2 cellular contexts compared by ENCODE assay signal in the genomic region with DNA sequence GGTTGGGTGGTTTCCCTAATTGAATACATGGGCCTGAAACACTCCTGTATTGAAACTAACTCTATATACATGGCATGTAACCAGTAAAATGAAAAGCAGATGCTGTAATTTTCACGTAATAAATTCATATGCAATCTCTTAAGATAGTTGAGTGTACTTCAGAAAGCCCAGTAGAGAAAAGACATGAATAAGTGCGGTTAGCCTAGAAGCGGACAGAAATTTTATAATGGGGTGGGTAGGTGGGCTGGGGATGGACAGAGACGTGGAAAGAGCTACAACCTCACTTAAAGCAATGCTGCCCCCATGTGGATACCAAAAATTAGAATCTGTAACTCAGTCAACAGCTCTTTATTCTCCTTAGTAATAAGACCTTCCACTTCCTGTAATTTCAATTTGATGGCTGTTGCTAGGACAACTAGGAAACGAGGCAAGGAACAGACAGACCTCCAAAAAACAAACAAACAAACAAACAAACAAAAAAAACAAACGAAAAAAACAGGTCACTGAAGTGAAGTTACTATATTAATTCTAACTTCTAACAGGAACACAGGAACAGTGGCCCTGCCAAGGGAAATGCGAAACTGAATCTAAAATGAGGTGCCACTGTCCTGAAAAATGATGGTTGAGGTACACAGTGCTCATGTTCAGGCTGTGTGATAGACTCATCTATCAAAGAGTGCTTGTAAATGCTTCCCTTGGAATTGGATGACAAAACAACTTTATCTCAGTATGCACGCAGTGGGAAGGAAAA.
TF ChIP-seq lines count a peak whose summit lies in the region.

No MANE protein-coding gene starts in this region.

TF ChIP-seq in SK-N-SH, 30 proteins besides CTCF, POLR2A, EP300 and RAD21 (continued from another document):
- TF ChIP-seq, protein P1, sequence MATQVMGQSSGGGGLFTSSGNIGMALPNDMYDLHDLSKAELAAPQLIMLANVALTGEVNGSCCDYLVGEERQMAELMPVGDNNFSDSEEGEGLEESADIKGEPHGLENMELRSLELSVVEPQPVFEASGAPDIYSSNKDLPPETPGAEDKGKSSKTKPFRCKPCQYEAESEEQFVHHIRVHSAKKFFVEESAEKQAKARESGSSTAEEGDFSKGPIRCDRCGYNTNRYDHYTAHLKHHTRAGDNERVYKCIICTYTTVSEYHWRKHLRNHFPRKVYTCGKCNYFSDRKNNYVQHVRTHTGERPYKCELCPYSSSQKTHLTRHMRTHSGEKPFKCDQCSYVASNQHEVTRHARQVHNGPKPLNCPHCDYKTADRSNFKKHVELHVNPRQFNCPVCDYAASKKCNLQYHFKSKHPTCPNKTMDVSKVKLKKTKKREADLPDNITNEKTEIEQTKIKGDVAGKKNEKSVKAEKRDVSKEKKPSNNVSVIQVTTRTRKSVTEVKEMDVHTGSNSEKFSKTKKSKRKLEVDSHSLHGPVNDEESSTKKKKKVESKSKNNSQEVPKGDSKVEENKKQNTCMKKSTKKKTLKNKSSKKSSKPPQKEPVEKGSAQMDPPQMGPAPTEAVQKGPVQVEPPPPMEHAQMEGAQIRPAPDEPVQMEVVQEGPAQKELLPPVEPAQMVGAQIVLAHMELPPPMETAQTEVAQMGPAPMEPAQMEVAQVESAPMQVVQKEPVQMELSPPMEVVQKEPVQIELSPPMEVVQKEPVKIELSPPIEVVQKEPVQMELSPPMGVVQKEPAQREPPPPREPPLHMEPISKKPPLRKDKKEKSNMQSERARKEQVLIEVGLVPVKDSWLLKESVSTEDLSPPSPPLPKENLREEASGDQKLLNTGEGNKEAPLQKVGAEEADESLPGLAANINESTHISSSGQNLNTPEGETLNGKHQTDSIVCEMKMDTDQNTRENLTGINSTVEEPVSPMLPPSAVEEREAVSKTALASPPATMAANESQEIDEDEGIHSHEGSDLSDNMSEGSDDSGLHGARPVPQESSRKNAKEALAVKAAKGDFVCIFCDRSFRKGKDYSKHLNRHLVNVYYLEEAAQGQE (IDR thresholded peaks at IDR 0.05; ENCODE audit: low read depth, low read length): no peak
- peak; percentile 3; the same call in 1 of the 2 replicates for TF ChIP-seq GATA2 (CRISPR knock-in tag; IDR thresholded peaks at IDR 0.05)
- TF ChIP-seq, protein P2, sequence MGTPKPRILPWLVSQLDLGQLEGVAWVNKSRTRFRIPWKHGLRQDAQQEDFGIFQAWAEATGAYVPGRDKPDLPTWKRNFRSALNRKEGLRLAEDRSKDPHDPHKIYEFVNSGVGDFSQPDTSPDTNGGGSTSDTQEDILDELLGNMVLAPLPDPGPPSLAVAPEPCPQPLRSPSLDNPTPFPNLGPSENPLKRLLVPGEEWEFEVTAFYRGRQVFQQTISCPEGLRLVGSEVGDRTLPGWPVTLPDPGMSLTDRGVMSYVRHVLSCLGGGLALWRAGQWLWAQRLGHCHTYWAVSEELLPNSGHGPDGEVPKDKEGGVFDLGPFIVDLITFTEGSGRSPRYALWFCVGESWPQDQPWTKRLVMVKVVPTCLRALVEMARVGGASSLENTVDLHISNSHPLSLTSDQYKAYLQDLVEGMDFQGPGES (IDR thresholded peaks at IDR 0.05; ENCODE audit: low read depth, low read length): no peak
- TF ChIP-seq ELF1 (IDR thresholded peaks at IDR 0.05): peak; percentile 35; the same call in 1 of the 2 replicates
- TF ChIP-seq MEF2A (IDR thresholded peaks at IDR 0.05; ENCODE audit: borderline replicate concordance, low read depth): 0 out of 2 replicates have a peak, but pooled peaks have one; percentile 28
- TF ChIP-seq, protein P3, sequence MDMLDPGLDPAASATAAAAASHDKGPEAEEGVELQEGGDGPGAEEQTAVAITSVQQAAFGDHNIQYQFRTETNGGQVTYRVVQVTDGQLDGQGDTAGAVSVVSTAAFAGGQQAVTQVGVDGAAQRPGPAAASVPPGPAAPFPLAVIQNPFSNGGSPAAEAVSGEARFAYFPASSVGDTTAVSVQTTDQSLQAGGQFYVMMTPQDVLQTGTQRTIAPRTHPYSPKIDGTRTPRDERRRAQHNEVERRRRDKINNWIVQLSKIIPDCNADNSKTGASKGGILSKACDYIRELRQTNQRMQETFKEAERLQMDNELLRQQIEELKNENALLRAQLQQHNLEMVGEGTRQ (IDR thresholded peaks at IDR 0.05; ENCODE audit: borderline replicate concordance, low read depth, low read length): no peak
- TF ChIP-seq POLR2AphosphoS5 (IDR thresholded peaks at IDR 0.05; ENCODE audit: low read depth, low read length): peak; percentile 42; the same call in 1 of the 2 replicates
- peak; percentile 79 for TF ChIP-seq SMC3 (IDR thresholded peaks at IDR 0.05; ENCODE audit: low read depth, low read length)
- peak; percentile 0; the same call in 1 of the 2 replicates for TF ChIP-seq TEAD4 (IDR thresholded peaks at IDR 0.05; ENCODE audit: borderline replicate concordance, insufficient read depth)

TF ChIP-seq in neural cell, 6 proteins besides CTCF, POLR2A, EP300 and RAD21:
- TF ChIP-seq, protein P1 (IDR thresholded peaks at IDR 0.05; ENCODE audit: borderline replicate concordance): no peak
- TF ChIP-seq SMC3 (conservative IDR thresholded peaks at IDR 0.05; ENCODE audit: poor library complexity): peak; percentile 56
TF ChIP-seq in neural cell: peak in this region for 1.
